1 cellular context compared by ENCODE assay signal in genomic region chr11:3055881-3056280, GRCh38.
TF ChIP-seq lines count a peak whose summit lies in the region.

No MANE protein-coding gene starts in this region.

TF ChIP-seq in HepG2, 621 proteins besides CTCF, POLR2A, EP300 and RAD21 (continued from another document):
- TF ChIP-seq SNAPC4 (CRISPR knock-in tag; IDR thresholded peaks at IDR 0.05) (no peak), TBX3 (IDR thresholded peaks at IDR 0.05; ENCODE audit: borderline replicate concordance) (no peak), POLR2AphosphoS5 (IDR thresholded peaks at IDR 0.05; ENCODE audit: low read depth, low read length) (no peak), MTERF4 (CRISPR knock-in tag; IDR thresholded peaks at IDR 0.05) (no peak), HDAC6 (IDR thresholded peaks at IDR 0.05; ENCODE audit: low read depth, low read length) (no peak), SIN3B (IDR thresholded peaks at IDR 0.05; ENCODE audit: low read length) (no peak), ZNF510 (CRISPR knock-in tag; IDR thresholded peaks at IDR 0.05; ENCODE audit: low read depth) (no peak), POLR2AphosphoS2 (IDR thresholded peaks at IDR 0.05; ENCODE audit: low read depth, low read length) (no peak)
